In the genomic region with DNA sequence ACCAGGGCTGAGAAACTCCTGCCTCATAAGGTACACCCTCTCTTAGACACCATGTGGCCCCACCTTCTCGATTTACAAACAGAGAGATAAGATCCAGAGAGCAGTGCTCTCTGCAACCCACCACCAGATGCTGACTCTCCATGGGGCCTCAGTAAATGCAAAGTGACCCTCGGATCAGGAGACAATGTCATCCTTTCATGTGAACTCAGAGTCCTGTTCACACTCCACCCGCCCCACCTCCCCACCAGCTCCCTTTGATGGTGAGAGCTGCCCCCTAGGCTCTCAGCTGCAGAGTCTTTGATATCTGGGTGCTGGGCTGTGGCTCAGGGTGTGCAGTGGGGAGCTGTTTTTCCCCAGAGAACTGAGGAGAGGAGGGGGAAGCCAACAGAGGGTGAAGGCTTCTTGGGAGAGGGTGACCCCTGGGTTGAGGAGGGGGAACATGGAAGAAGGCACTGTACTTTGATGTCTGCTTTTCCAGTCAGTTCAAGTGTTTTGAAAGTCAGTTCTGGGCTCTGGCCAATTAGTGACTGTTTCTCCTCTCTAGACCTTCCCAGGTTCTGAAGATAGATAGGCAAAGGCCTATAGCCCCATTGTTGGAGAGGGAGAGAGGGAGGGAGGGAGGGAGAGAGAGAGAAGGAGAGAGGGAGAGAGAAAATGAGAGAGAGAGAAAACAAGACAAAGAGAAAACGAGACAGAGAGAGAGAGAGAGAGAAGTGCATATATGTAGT, we compare ENCODE assay signal across 1 cellular context.
TF ChIP-seq lines count a peak whose summit lies in the region.

No MANE protein-coding gene starts in this region.

TF ChIP-seq in HepG2, 621 proteins besides CTCF, POLR2A, EP300 and RAD21 (continued from another document and continues in another):
- TF ChIP-seq, protein P1, sequence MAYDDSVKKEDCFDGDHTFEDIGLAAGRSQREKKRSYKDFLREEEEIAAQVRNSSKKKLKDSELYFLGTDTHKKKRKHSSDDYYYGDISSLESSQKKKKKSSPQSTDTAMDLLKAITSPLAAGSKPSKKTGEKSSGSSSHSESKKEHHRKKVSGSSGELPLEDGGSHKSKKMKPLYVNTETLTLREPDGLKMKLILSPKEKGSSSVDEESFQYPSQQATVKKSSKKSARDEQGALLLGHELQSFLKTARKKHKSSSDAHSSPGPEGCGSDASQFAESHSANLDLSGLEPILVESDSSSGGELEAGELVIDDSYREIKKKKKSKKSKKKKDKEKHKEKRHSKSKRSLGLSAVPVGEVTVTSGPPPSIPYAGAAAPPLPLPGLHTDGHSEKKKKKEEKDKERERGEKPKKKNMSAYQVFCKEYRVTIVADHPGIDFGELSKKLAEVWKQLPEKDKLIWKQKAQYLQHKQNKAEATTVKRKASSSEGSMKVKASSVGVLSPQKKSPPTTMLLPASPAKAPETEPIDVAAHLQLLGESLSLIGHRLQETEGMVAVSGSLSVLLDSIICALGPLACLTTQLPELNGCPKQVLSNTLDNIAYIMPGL (CRISPR knock-in tag; IDR thresholded peaks at IDR 0.05; ENCODE audit: borderline replicate concordance in 1 of 2, low read depth in 1 of 2), result no peak
- TF ChIP-seq ZFX (CRISPR knock-in tag; IDR thresholded peaks at IDR 0.05; ENCODE audit: low read depth) (no peak), ZNF253 (CRISPR knock-in tag; IDR thresholded peaks at IDR 0.05; ENCODE audit: borderline replicate concordance) (no peak), ZNF367 (CRISPR knock-in tag; IDR thresholded peaks at IDR 0.05; ENCODE audit: borderline replicate concordance) (no peak), ZEB1 (IDR thresholded peaks at IDR 0.05; ENCODE audit: insufficient replicate concordance, low read depth) (no peak), DPF2 (CRISPR knock-in tag; IDR thresholded peaks at IDR 0.05; ENCODE audit: borderline replicate concordance, low read depth) (no peak), NR1H2 (CRISPR knock-in tag; IDR thresholded peaks at IDR 0.05; ENCODE audit: borderline replicate concordance, low read depth) (no peak), ZNF260 (CRISPR knock-in tag; IDR thresholded peaks at IDR 0.05; ENCODE audit: borderline replicate concordance, low read depth) (no peak), ZNF670 (CRISPR knock-in tag; IDR thresholded peaks at IDR 0.05; ENCODE audit: borderline replicate concordance) (no peak), ZBTB21 (CRISPR knock-in tag; IDR thresholded peaks at IDR 0.05) (no peak), GATAD2A (CRISPR knock-in tag; IDR thresholded peaks at IDR 0.05) (peak; percentile 40; the same call in 1 of the 2 replicates), SIX1 (CRISPR knock-in tag; IDR thresholded peaks at IDR 0.05; ENCODE audit: borderline replicate concordance) (no peak), ZNF567 (CRISPR knock-in tag; IDR thresholded peaks at IDR 0.05; ENCODE audit: borderline replicate concordance) (no peak), ZNF768 (CRISPR knock-in tag; IDR thresholded peaks at IDR 0.05) (0 out of 2 replicates have a peak, but pooled peaks have one; percentile 14), SP5 (CRISPR knock-in tag; IDR thresholded peaks at IDR 0.05; ENCODE audit: borderline replicate concordance, low read depth) (peak; percentile 89), MAFG (CRISPR knock-in tag; IDR thresholded peaks at IDR 0.05) (no peak), ZNF557 (CRISPR knock-in tag; IDR thresholded peaks at IDR 0.05) (no peak), SMC3 (IDR thresholded peaks at IDR 0.05; ENCODE audit: low read length) (no peak), FIP1L1 (IDR thresholded peaks at IDR 0.05; ENCODE audit: borderline replicate concordance, insufficient read depth, low read depth, low read length) (no peak), ZNF546 (CRISPR knock-in tag; conservative IDR thresholded peaks at IDR 0.05) (no peak), ZNF781 (CRISPR knock-in tag; IDR thresholded peaks at IDR 0.05; ENCODE audit: borderline replicate concordance, not compliant biosample characterization) (no peak), KLF12 (CRISPR knock-in tag; IDR thresholded peaks at IDR 0.05; ENCODE audit: borderline replicate concordance) (no peak), TEAD3 (CRISPR knock-in tag; optimal IDR thresholded peaks at IDR 0.05; ENCODE audit: borderline replicate concordance) (no peak), DNMT1 (CRISPR knock-in tag; IDR thresholded peaks at IDR 0.05) (no peak), HES4 (CRISPR knock-in tag; IDR thresholded peaks at IDR 0.05; ENCODE audit: borderline replicate concordance) (no peak), ZNF12 (CRISPR knock-in tag; IDR thresholded peaks at IDR 0.05) (no peak), ZNF274 (CRISPR knock-in tag; IDR thresholded peaks at IDR 0.05) (no peak), ZNF790 (CRISPR knock-in tag; IDR thresholded peaks at IDR 0.05; ENCODE audit: borderline replicate concordance) (no peak), WIZ (CRISPR knock-in tag; IDR thresholded peaks at IDR 0.05) (no peak), MTF1 (CRISPR knock-in tag; IDR thresholded peaks at IDR 0.05) (no peak), ZFP90 (CRISPR knock-in tag; IDR thresholded peaks at IDR 0.05; ENCODE audit: borderline replicate concordance) (no peak), RFX5 (IDR thresholded peaks at IDR 0.05; ENCODE audit: low read depth, low read length) (no peak), ZNF83 (CRISPR knock-in tag; IDR thresholded peaks at IDR 0.05; ENCODE audit: borderline replicate concordance) (no peak), SIN3A (IDR thresholded peaks at IDR 0.05; ENCODE audit: borderline replicate concordance, low read depth, low read length) (no peak), LCORL (IDR thresholded peaks at IDR 0.05) (no peak), LCORL (CRISPR knock-in tag; IDR thresholded peaks at IDR 0.05) (no peak), NR2C2 (CRISPR knock-in tag; IDR thresholded peaks at IDR 0.05; ENCODE audit: borderline replicate concordance) (no peak), ZNF777 (CRISPR knock-in tag; IDR thresholded peaks at IDR 0.05) (no peak), TBX3 (IDR thresholded peaks at IDR 0.05; ENCODE audit: borderline replicate concordance) (no peak; the same call in 1 of the 2 replicates), ZNF589 (CRISPR knock-in tag; conservative IDR thresholded peaks at IDR 0.05) (no peak)
- TF ChIP-seq, protein P2, sequence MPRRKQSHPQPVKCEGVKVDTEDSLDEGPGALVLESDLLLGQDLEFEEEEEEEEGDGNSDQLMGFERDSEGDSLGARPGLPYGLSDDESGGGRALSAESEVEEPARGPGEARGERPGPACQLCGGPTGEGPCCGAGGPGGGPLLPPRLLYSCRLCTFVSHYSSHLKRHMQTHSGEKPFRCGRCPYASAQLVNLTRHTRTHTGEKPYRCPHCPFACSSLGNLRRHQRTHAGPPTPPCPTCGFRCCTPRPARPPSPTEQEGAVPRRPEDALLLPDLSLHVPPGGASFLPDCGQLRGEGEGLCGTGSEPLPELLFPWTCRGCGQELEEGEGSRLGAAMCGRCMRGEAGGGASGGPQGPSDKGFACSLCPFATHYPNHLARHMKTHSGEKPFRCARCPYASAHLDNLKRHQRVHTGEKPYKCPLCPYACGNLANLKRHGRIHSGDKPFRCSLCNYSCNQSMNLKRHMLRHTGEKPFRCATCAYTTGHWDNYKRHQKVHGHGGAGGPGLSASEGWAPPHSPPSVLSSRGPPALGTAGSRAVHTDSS (CRISPR knock-in tag; conservative IDR thresholded peaks at IDR 0.05), result no peak
- TF ChIP-seq, protein P3, sequence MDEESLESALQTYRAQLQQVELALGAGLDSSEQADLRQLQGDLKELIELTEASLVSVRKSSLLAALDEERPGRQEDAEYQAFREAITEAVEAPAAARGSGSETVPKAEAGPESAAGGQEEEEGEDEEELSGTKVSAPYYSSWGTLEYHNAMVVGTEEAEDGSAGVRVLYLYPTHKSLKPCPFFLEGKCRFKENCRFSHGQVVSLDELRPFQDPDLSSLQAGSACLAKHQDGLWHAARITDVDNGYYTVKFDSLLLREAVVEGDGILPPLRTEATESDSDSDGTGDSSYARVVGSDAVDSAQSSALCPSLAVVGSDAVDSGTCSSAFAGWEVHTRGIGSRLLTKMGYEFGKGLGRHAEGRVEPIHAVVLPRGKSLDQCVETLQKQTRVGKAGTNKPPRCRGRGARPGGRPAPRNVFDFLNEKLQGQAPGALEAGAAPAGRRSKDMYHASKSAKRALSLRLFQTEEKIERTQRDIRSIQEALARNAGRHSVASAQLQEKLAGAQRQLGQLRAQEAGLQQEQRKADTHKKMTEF (CRISPR knock-in tag; IDR thresholded peaks at IDR 0.05), result no peak
- TF ChIP-seq, protein P4, sequence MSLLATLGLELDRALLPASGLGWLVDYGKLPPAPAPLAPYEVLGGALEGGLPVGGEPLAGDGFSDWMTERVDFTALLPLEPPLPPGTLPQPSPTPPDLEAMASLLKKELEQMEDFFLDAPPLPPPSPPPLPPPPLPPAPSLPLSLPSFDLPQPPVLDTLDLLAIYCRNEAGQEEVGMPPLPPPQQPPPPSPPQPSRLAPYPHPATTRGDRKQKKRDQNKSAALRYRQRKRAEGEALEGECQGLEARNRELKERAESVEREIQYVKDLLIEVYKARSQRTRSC (CRISPR knock-in tag; IDR thresholded peaks at IDR 0.05; ENCODE audit: low read depth), result no peak
- TF ChIP-seq, protein P5, sequence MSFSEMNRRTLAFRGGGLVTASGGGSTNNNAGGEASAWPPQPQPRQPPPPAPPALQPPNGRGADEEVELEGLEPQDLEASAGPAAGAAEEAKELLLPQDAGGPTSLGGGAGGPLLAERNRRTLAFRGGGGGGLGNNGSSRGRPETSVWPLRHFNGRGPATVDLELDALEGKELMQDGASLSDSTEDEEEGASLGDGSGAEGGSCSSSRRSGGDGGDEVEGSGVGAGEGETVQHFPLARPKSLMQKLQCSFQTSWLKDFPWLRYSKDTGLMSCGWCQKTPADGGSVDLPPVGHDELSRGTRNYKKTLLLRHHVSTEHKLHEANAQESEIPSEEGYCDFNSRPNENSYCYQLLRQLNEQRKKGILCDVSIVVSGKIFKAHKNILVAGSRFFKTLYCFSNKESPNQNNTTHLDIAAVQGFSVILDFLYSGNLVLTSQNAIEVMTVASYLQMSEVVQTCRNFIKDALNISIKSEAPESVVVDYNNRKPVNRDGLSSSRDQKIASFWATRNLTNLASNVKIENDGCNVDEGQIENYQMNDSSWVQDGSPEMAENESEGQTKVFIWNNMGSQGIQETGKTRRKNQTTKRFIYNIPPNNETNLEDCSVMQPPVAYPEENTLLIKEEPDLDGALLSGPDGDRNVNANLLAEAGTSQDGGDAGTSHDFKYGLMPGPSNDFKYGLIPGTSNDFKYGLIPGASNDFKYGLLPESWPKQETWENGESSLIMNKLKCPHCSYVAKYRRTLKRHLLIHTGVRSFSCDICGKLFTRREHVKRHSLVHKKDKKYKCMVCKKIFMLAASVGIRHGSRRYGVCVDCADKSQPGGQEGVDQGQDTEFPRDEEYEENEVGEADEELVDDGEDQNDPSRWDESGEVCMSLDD (CRISPR knock-in tag; IDR thresholded peaks at IDR 0.05; ENCODE audit: borderline replicate concordance), result no peak
- TF ChIP-seq, protein P6, sequence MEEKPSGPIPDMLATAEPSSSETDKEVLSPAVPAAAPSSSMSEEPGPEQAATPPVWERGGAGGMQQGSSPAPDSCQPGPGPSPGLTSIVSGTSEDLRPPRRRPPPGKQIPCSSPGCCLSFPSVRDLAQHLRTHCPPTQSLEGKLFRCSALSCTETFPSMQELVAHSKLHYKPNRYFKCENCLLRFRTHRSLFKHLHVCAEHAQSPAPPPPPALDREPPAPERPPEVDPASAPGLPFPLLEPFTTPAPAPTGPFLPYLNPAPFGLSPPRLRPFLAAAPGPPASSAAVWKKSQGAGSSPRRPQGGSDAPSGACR (CRISPR knock-in tag; IDR thresholded peaks at IDR 0.05), result no peak
- TF ChIP-seq, protein P7, sequence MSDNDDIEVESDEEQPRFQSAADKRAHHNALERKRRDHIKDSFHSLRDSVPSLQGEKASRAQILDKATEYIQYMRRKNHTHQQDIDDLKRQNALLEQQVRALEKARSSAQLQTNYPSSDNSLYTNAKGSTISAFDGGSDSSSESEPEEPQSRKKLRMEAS (IDR thresholded peaks at IDR 0.05), result no peak
- TF ChIP-seq, protein P8, sequence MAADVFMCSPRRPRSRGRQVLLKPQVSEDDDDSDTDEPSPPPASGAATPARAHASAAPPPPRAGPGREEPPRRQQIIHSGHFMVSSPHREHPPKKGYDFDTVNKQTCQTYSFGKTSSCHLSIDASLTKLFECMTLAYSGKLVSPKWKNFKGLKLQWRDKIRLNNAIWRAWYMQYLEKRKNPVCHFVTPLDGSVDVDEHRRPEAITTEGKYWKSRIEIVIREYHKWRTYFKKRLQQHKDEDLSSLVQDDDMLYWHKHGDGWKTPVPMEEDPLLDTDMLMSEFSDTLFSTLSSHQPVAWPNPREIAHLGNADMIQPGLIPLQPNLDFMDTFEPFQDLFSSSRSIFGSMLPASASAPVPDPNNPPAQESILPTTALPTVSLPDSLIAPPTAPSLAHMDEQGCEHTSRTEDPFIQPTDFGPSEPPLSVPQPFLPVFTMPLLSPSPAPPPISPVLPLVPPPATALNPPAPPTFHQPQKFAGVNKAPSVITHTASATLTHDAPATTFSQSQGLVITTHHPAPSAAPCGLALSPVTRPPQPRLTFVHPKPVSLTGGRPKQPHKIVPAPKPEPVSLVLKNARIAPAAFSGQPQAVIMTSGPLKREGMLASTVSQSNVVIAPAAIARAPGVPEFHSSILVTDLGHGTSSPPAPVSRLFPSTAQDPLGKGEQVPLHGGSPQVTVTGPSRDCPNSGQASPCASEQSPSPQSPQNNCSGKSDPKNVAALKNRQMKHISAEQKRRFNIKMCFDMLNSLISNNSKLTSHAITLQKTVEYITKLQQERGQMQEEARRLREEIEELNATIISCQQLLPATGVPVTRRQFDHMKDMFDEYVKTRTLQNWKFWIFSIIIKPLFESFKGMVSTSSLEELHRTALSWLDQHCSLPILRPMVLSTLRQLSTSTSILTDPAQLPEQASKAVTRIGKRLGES (CRISPR knock-in tag; IDR thresholded peaks at IDR 0.05; ENCODE audit: borderline replicate concordance), result no peak
- TF ChIP-seq, protein P9, sequence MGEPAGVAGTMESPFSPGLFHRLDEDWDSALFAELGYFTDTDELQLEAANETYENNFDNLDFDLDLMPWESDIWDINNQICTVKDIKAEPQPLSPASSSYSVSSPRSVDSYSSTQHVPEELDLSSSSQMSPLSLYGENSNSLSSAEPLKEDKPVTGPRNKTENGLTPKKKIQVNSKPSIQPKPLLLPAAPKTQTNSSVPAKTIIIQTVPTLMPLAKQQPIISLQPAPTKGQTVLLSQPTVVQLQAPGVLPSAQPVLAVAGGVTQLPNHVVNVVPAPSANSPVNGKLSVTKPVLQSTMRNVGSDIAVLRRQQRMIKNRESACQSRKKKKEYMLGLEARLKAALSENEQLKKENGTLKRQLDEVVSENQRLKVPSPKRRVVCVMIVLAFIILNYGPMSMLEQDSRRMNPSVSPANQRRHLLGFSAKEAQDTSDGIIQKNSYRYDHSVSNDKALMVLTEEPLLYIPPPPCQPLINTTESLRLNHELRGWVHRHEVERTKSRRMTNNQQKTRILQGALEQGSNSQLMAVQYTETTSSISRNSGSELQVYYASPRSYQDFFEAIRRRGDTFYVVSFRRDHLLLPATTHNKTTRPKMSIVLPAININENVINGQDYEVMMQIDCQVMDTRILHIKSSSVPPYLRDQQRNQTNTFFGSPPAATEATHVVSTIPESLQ (CRISPR knock-in tag; conservative IDR thresholded peaks at IDR 0.05), result no peak
- TF ChIP-seq, protein P10, sequence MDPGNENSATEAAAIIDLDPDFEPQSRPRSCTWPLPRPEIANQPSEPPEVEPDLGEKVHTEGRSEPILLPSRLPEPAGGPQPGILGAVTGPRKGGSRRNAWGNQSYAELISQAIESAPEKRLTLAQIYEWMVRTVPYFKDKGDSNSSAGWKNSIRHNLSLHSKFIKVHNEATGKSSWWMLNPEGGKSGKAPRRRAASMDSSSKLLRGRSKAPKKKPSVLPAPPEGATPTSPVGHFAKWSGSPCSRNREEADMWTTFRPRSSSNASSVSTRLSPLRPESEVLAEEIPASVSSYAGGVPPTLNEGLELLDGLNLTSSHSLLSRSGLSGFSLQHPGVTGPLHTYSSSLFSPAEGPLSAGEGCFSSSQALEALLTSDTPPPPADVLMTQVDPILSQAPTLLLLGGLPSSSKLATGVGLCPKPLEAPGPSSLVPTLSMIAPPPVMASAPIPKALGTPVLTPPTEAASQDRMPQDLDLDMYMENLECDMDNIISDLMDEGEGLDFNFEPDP (CRISPR knock-in tag; conservative IDR thresholded peaks at IDR 0.05), result no peak
